Comparison of ENCODE assay signal across 24 cellular contexts in the genomic region with DNA sequence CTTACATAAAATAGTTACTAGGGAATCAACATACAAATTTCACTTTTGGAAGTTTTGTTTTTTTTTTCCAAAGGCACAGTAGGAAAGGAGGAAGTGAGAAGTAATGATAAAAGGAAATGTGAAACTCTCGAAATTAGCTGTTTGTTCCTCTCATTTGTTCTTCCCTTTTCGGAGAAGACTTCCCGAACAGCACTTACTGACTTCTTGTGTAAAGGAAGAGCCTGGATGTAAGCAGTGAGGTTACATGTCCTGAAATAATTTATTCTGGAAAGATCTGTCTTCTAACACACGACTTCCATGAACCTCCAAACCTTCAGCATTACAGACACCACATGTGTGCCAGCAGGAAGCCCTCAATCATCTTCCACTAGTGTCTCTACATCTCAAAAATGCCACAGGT. TPM values are rescaled to one million over a fixed set of nuclear protein-coding genes. Genes with fewer than 3 reads are reported as not detected.
A peak's percentile ranks its signal among the peaks of the same experiment; 100 is the strongest.
DNase-seq lines count a peak whose midpoint lies in the region; ATAC-seq and TF ChIP-seq lines count a peak whose summit lies in the region.
"Had no signal": no experiment of that assay in that cellular context is flagged by ENCODE, and none has a peak within 500 bp of the region (broad histone marks: within the 10 kb centered on the region; RNA-seq: fewer than 3 reads in every experiment).

No MANE protein-coding gene starts in this region.

- no peak overlapping the region for H2AFZ ChIP-seq in mesenchymal stem cell (ENCODE audit: low read depth, low read length)
- H2AFZ ChIP-seq: GM23248 had no signal

- no peak overlapping the region for H2AK5ac ChIP-seq in mesenchymal stem cell (ENCODE audit: low read length, severe bottlenecking)

- no peak overlapping the region for H3K14ac ChIP-seq in mesenchymal stem cell (ENCODE audit: low read length in 2 of 2)

- H3K27me3 Mint-ChIP-seq in activated T-cell treated with anti-CD3 and anti-CD28 coated beads, Interleukin-2, amount 50 U/mL, for 72 hours (ENCODE audit: low read depth) = no peaks in the 10 kb centered on the region
- no peaks in the 10 kb centered on the region for H3K27me3 Mint-ChIP-seq in activated T-cell treated with anti-CD3 and anti-CD28 coated beads, Interleukin-2, amount 50 U/mL, for 24 hours
- H3K27me3 Mint-ChIP-seq: activated CD4-positive, alpha-beta T cell treated with anti-CD3 and anti-CD28 coated beads for 36 hours; stimulated activated naive CD8-positive, alpha-beta T cell treated with anti-CD3 and anti-CD28 coated beads, Interleukin-15, Interleukin-2, amounts not matched to agents 100 ng/mL and 50 ng/mL, for 24 hours had no signal

- no peak overlapping the region for H4K8ac ChIP-seq in mesenchymal stem cell (ENCODE audit: low read length)

- H3K27ac Mint-ChIP-seq in activated T-cell treated with anti-CD3 and anti-CD28 coated beads, Interleukin-2, amount 50 U/mL, for 72 hours = peak overlapping the region; percentile 15
- no peak overlapping the region for H3K27ac Mint-ChIP-seq in activated T-cell treated with anti-CD3 and anti-CD28 coated beads, Interleukin-2, amount 50 U/mL, for 24 hours
- H3K27ac Mint-ChIP-seq: activated CD4-positive, alpha-beta T cell treated with anti-CD3 and anti-CD28 coated beads for 36 hours; activated CD8-positive, alpha-beta T cell treated with anti-CD3 and anti-CD28 coated beads, Interleukin-2, amount 10 ng/mL, durations not matched to agents 7 days and 5 days; stimulated activated naive CD8-positive, alpha-beta T cell treated with anti-CD3 and anti-CD28 coated beads, Interleukin-15, Interleukin-2, amounts not matched to agents 100 ng/mL and 50 ng/mL, for 24 hours had no signal

- H3K27me3 ChIP-seq in dorsolateral prefrontal cortex (no peaks in the 10 kb centered on the region), mesenchymal stem cell (ENCODE audit: control insufficient read depth in 1 of 2, insufficient read depth in 1 of 2, low read length in 2 of 2) (no peaks in the 10 kb centered on the region)

- no peak overlapping the region for H2BK12ac ChIP-seq in mesenchymal stem cell (ENCODE audit: low read length in 2 of 2)

- intact Hi-C loops in dorsolateral prefrontal cortex (cut with DNase I) = loop anchor here in 1 of 2 donors (10.0 kb wide), 1 partner anchor 221 kb away; a partner anchor contains a TSS

- H3K4ac ChIP-seq in mesenchymal stem cell (ENCODE audit: low read depth in 1 of 2, low read length in 2 of 2) = no peak overlapping the region

- peaks cover 1% of the 10 kb centered on the region for H3K4me1 ChIP-seq in mesenchymal stem cell (ENCODE audit: control insufficient read depth, insufficient read depth, low read depth, low read length)

- no peak overlapping the region for H2BK120ac ChIP-seq in mesenchymal stem cell (ENCODE audit: low read depth, low read length)

- H3K4me3 ChIP-seq in dorsolateral prefrontal cortex (no peak overlapping the region), mesenchymal stem cell (ENCODE audit: insufficient read depth in 1 of 2, low read depth in 1 of 2, low read length in 2 of 2) (no peak overlapping the region)
- H3K4me3 ChIP-seq: GM23248 had no signal

- peaks cover 0 to 28% of the 10 kb centered on the region in 2 experiments for H3K36me3 ChIP-seq in mesenchymal stem cell (ENCODE audit: control insufficient read depth in 1 of 2, insufficient read depth in 2 of 2, low read depth in 1 of 2, low read length in 2 of 2)

- H3K4me3 Mint-ChIP-seq in activated T-cell treated with anti-CD3 and anti-CD28 coated beads, Interleukin-2, amount 50 U/mL, for 72 hours = no peak overlapping the region
- H3K4me3 Mint-ChIP-seq in activated T-cell treated with anti-CD3 and anti-CD28 coated beads, Interleukin-2, amount 50 U/mL, for 24 hours = no peak overlapping the region
- H3K4me3 Mint-ChIP-seq: activated CD4-positive, alpha-beta T cell treated with anti-CD3 and anti-CD28 coated beads for 36 hours; activated CD8-positive, alpha-beta T cell treated with anti-CD3 and anti-CD28 coated beads, Interleukin-2, amount 10 ng/mL, durations not matched to agents 7 days and 5 days; stimulated activated naive CD8-positive, alpha-beta T cell treated with anti-CD3 and anti-CD28 coated beads, Interleukin-15, Interleukin-2, amounts not matched to agents 100 ng/mL and 50 ng/mL, for 24 hours had no signal

- no peak overlapping the region for H3K9ac ChIP-seq in mesenchymal stem cell (ENCODE audit: low read length)
- H3K9ac ChIP-seq: GM23248, SK-N-SH had no signal

- H3K23ac ChIP-seq in mesenchymal stem cell (ENCODE audit: low read length in 2 of 2) = no peak overlapping the region

- H3K18ac ChIP-seq in mesenchymal stem cell (ENCODE audit: low read depth in 1 of 2, low read length in 2 of 2) = no peak overlapping the region

- no peak overlapping the region for H2BK5ac ChIP-seq in mesenchymal stem cell (ENCODE audit: low read depth, low read length, poor library complexity, severe bottlenecking)

- DNase-seq in activated T-cell treated with anti-CD3 and anti-CD28 coated beads, Interleukin-2, amount 50 U/mL, for 72 hours = no peak
- no peak for DNase-seq in activated T-cell treated with anti-CD3 and anti-CD28 coated beads, Interleukin-2, amount 50 U/mL, for 24 hours
- DNase-seq in MV-4-11 (lab: John Stamatoyannopoulos, UW) (peak; percentile 80), dorsolateral prefrontal cortex (no peak), pons (ENCODE audit: low spot score) (peak; percentile 85), mesenchymal stem cell (no peak), NCI-H1048 (lab: John Stamatoyannopoulos, UW) (no peak), iPS-NIHi11 (ENCODE audit: low spot score) (no peak)
- DNase-seq: activated CD4-positive, alpha-beta T cell treated with anti-CD3 and anti-CD28 coated beads for 36 hours; activated CD8-positive, alpha-beta T cell treated with anti-CD3 and anti-CD28 coated beads, Interleukin-2, amount 10 ng/mL, durations not matched to agents 7 days and 5 days; activated gamma-delta T cell; activated T-cell treated with anti-CD3 and anti-CD28 coated beads for 4 hours; DMS53; glutamatergic neuron; GM23248; mesendoderm; NCI-H1105 treated with DMSO at 0.1 percent for 48 hours; NCI-H2029 treated with DMSO at 0.1 percent for 48 hours; NCI-H526; nucleus accumbens; SK-N-SH; small intestine; T-helper 2 cell had no signal

- no peaks in the 10 kb centered on the region for H3K9me3 Mint-ChIP-seq in activated T-cell treated with anti-CD3 and anti-CD28 coated beads, Interleukin-2, amount 50 U/mL, for 72 hours
- no peaks in the 10 kb centered on the region for H3K9me3 Mint-ChIP-seq in activated T-cell treated with anti-CD3 and anti-CD28 coated beads, Interleukin-2, amount 50 U/mL, for 24 hours
- H3K9me3 Mint-ChIP-seq: stimulated activated naive CD8-positive, alpha-beta T cell treated with anti-CD3 and anti-CD28 coated beads, Interleukin-15, Interleukin-2, amounts not matched to agents 100 ng/mL and 50 ng/mL, for 24 hours had no signal

- no peaks in the 10 kb centered on the region for H3K4me1 Mint-ChIP-seq in activated T-cell treated with anti-CD3 and anti-CD28 coated beads, Interleukin-2, amount 50 U/mL, for 72 hours (ENCODE audit: low read depth)
- peaks cover 3% of the 10 kb centered on the region for H3K4me1 Mint-ChIP-seq in activated T-cell treated with anti-CD3 and anti-CD28 coated beads, Interleukin-2, amount 50 U/mL, for 24 hours (ENCODE audit: low read depth)
- H3K4me1 Mint-ChIP-seq: activated CD4-positive, alpha-beta T cell treated with anti-CD3 and anti-CD28 coated beads for 36 hours had no signal

- H2BK15ac ChIP-seq in mesenchymal stem cell (ENCODE audit: low read depth, poor library complexity, severe bottlenecking) = no peak overlapping the region

- no peak overlapping the region for H4K91ac ChIP-seq in mesenchymal stem cell (ENCODE audit: low read length)

- no peak for ATAC-seq in activated T-cell treated with anti-CD3 and anti-CD28 coated beads, Interleukin-2, amount 50 U/mL, for 72 hours (replicated peaks in 1 of 2)
- ATAC-seq: activated CD4-positive, alpha-beta T cell treated with anti-CD3 and anti-CD28 coated beads for 36 hours; activated CD8-positive, alpha-beta T cell treated with anti-CD3 and anti-CD28 coated beads, Interleukin-2, amount 10 ng/mL, durations not matched to agents 7 days and 5 days had no signal

- H3K36me3 Mint-ChIP-seq in activated T-cell treated with anti-CD3 and anti-CD28 coated beads, Interleukin-2, amount 50 U/mL, for 72 hours (ENCODE audit: insufficient read depth in 2 of 2) = peaks cover 0 to 1% of the 10 kb centered on the region in 2 donors
- H3K36me3 Mint-ChIP-seq in activated T-cell treated with anti-CD3 and anti-CD28 coated beads, Interleukin-2, amount 50 U/mL, for 24 hours (ENCODE audit: low read depth) = peaks cover 38% of the 10 kb centered on the region

- H3K9me3 ChIP-seq in mesenchymal stem cell (ENCODE audit: control insufficient read depth, low read length) = no peaks in the 10 kb centered on the region
- H3K9me3 ChIP-seq: SK-N-SH had no signal

- H3K79me1 ChIP-seq in mesenchymal stem cell (replicated peaks; ENCODE audit: low read length, poor library complexity, severe bottlenecking) = peaks cover 8% of the 10 kb centered on the region

- TF ChIP-seq CTCF in dorsolateral prefrontal cortex (IDR thresholded peaks at IDR 0.05 in 54 of 56, conservative IDR thresholded peaks at IDR 0.05 in 2 of 56; ENCODE audit: low read depth in 1 of 56, partially characterized antibody in 56 of 56) = no peak

- 60% methylated on average over 2 of the region's 4 CpGs for WGBS in mesenchymal stem cell

- H3K4me2 ChIP-seq in mesenchymal stem cell (ENCODE audit: low read length, poor library complexity, severe bottlenecking) = no peak overlapping the region
- H3K4me2 ChIP-seq: SK-N-SH had no signal

- H3K27ac ChIP-seq in dorsolateral prefrontal cortex = peak overlapping the region in 35 of 59 donors; percentile 11 to 85 (median 50)
- no peak overlapping the region for H3K27ac ChIP-seq in mesenchymal stem cell (ENCODE audit: low read length, poor library complexity, severe bottlenecking)
- H3K27ac ChIP-seq: GM23248 had no signal

RNA-seq across cellular contexts. Expression of a gene that starts 59.1 kb away (rescaled TPM):
- total RNA-seq in activated T-cell treated with anti-CD3 and anti-CD28 coated beads, Interleukin-2, amount 50 U/mL, for 72 hours = 1 to 10 TPM; 6.0 to 7.3 TPM
- 10 to 100 TPM; 17.2 to 36.0 (median 26.6) TPM for total RNA-seq in dorsolateral prefrontal cortex
- 7.7 TPM for polyA plus RNA-seq in mesenchymal stem cell (2013, experiment 1 of 2)
- 7.8 TPM for polyA plus RNA-seq in mesenchymal stem cell (2013, experiment 2 of 2)

Comparison
In these comparisons a context has a peak if more than half of its experiments do, and no peak if none do; other contexts are left out.
1. DNase-seq: peak in MV-4-11 (single experiment) and pons (single experiment); none in activated T-cell treated with anti-CD3 and anti-CD28 coated beads, Interleukin-2, amount 50 U/mL, for 72 hours (0 of 2), activated T-cell treated with anti-CD3 and anti-CD28 coated beads, Interleukin-2, amount 50 U/mL, for 24 hours (single experiment), dorsolateral prefrontal cortex (0 of 10), mesenchymal stem cell (single experiment), NCI-H1048 (single experiment) and iPS-NIHi11 (single experiment).